ENCODE assay signal across 1 cellular context in the genomic region with DNA sequence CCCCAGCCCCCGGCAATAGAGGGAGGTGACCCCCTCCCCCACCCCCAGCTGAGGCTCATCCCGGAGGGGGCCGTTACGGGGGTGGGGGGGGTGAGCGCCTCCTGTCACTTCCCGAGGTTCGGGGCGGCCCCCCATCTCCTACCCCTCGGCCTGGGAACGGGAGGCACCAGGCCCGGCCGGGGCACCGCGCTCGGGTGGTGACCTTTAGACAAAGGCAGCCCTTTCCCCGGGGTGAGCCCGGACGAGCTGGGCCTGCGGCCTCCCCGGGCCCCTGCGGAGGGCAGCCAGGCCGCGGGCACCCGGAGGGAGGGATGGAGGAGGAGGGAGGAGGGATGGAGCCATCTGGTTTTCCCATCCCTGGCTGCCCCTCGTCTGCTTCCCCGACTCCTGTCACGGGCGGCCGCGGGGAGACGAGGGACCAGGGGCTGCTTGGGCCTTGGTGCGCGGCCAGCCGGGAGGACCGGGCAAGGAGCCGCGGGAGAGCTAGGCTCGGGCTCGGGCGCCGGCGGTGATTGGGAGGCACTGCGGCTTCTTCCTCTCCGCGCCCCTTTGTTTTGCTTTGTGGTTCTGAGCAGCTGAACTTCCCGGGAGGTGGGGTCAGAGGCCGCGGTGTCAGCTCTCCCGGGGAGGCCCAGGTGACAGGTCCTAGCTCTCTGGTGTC.
TF ChIP-seq lines count a peak whose summit lies in the region.

No MANE protein-coding gene starts in this region.

TF ChIP-seq in K562, 482 proteins besides CTCF, POLR2A, EP300 and RAD21 (continued from another document):
- TF ChIP-seq, protein P1, sequence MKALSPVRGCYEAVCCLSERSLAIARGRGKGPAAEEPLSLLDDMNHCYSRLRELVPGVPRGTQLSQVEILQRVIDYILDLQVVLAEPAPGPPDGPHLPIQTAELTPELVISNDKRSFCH (CRISPR knock-in tag; IDR thresholded peaks at IDR 0.05), result no peak
- TF ChIP-seq, protein P1 (tag; IDR thresholded peaks at IDR 0.05), result 0 out of 2 replicates have a peak, but pooled peaks have one; percentile 67
- TF ChIP-seq HSF4 (CRISPR knock-in tag; IDR thresholded peaks at IDR 0.05; ENCODE audit: borderline replicate concordance) (no peak), MYBL2 (IDR thresholded peaks at IDR 0.05; ENCODE audit: low read depth) (no peak), MYBL2 (CRISPR knock-in tag; IDR thresholded peaks at IDR 0.05; ENCODE audit: borderline replicate concordance) (no peak), MTA3 (IDR thresholded peaks at IDR 0.05; ENCODE audit: borderline replicate concordance) (no peak), TAF7 (tag; IDR thresholded peaks at IDR 0.05) (no peak), JUNB (CRISPR knock-in tag; conservative IDR thresholded peaks at IDR 0.05) (no peak), HDAC2 (IDR thresholded peaks at IDR 0.05) (no peak), FOXA1 (IDR thresholded peaks at IDR 0.05; ENCODE audit: borderline replicate concordance) (no peak), ZFP30 (CRISPR knock-in tag; IDR thresholded peaks at IDR 0.05; ENCODE audit: borderline replicate concordance) (no peak), TCF7 (IDR thresholded peaks at IDR 0.05; ENCODE audit: borderline replicate concordance) (no peak), ZNF707 (CRISPR knock-in tag; conservative IDR thresholded peaks at IDR 0.05) (no peak), CBX3 (IDR thresholded peaks at IDR 0.05; ENCODE audit: borderline replicate concordance in 1 of 2, low read length in 2 of 2) (no peak), MYC (IDR thresholded peaks at IDR 0.05; ENCODE audit: low read depth, low read length) (no peak), MYC (CRISPR knock-in tag; IDR thresholded peaks at IDR 0.05; ENCODE audit: borderline replicate concordance, low read depth) (no peak), RBBP5 (IDR thresholded peaks at IDR 0.05; ENCODE audit: borderline replicate concordance, insufficient read depth, low read length, poor library complexity, severe bottlenecking) (no peak), U2AF1 (optimal IDR thresholded peaks at IDR 0.05; ENCODE audit: low read depth, low read length) (no peak), SMAD2 (IDR thresholded peaks at IDR 0.05; ENCODE audit: low read depth, low read length) (no peak), CBFB (CRISPR knock-in tag; IDR thresholded peaks at IDR 0.05) (no peak), TAL1 (IDR thresholded peaks at IDR 0.05) (no peak), ELF1 (tag; IDR thresholded peaks at IDR 0.05) (no peak), BHLHE40 (IDR thresholded peaks at IDR 0.05; ENCODE audit: low read length) (no peak), GATA2 (CRISPR knock-in tag; IDR thresholded peaks at IDR 0.05) (no peak), FOXA3 (CRISPR knock-in tag; conservative IDR thresholded peaks at IDR 0.05 in 1 of 2, IDR thresholded peaks at IDR 0.05 in 1 of 2) (no peak), HDAC3 (IDR thresholded peaks at IDR 0.05; ENCODE audit: borderline replicate concordance, partially characterized antibody) (no peak), NR2F6 (CRISPR knock-in tag; IDR thresholded peaks at IDR 0.05) (no peak), ZNF274 (IDR thresholded peaks at IDR 0.05; ENCODE audit: borderline replicate concordance, low read depth, low read length) (no peak), NR2C1 (IDR thresholded peaks at IDR 0.05) (no peak; the same call in 1 of the 2 replicates), NR2C1 (tag; IDR thresholded peaks at IDR 0.05) (peak; percentile 56)
- TF ChIP-seq, protein P2, sequence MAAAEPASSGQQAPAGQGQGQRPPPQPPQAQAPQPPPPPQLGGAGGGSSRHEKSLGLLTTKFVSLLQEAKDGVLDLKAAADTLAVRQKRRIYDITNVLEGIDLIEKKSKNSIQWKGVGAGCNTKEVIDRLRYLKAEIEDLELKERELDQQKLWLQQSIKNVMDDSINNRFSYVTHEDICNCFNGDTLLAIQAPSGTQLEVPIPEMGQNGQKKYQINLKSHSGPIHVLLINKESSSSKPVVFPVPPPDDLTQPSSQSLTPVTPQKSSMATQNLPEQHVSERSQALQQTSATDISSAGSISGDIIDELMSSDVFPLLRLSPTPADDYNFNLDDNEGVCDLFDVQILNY (CRISPR knock-in tag; IDR thresholded peaks at IDR 0.05), result no peak
- TF ChIP-seq, protein P3, sequence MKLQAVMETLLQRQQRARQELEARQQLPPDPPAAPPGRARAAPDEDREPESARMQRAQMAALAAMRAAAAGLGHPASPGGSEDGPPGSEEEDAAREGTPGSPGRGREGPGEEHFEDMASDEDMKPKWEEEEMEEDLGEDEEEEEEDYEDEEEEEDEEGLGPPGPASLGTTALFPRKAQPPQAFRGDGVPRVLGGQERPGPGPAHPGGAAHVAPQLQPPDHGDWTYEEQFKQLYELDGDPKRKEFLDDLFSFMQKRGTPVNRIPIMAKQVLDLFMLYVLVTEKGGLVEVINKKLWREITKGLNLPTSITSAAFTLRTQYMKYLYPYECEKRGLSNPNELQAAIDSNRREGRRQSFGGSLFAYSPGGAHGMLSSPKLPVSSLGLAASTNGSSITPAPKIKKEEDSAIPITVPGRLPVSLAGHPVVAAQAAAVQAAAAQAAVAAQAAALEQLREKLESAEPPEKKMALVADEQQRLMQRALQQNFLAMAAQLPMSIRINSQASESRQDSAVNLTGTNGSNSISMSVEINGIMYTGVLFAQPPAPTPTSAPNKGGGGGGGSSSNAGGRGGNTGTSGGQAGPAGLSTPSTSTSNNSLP (IDR thresholded peaks at IDR 0.05; ENCODE audit: borderline replicate concordance, low read depth, low read length), result no peak
- TF ChIP-seq, protein P4, sequence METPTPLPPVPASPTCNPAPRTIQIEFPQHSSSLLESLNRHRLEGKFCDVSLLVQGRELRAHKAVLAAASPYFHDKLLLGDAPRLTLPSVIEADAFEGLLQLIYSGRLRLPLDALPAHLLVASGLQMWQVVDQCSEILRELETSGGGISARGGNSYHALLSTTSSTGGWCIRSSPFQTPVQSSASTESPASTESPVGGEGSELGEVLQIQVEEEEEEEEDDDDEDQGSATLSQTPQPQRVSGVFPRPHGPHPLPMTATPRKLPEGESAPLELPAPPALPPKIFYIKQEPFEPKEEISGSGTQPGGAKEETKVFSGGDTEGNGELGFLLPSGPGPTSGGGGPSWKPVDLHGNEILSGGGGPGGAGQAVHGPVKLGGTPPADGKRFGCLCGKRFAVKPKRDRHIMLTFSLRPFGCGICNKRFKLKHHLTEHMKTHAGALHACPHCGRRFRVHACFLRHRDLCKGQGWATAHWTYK (CRISPR knock-in tag; IDR thresholded peaks at IDR 0.05), result no peak
- TF ChIP-seq, protein P5, sequence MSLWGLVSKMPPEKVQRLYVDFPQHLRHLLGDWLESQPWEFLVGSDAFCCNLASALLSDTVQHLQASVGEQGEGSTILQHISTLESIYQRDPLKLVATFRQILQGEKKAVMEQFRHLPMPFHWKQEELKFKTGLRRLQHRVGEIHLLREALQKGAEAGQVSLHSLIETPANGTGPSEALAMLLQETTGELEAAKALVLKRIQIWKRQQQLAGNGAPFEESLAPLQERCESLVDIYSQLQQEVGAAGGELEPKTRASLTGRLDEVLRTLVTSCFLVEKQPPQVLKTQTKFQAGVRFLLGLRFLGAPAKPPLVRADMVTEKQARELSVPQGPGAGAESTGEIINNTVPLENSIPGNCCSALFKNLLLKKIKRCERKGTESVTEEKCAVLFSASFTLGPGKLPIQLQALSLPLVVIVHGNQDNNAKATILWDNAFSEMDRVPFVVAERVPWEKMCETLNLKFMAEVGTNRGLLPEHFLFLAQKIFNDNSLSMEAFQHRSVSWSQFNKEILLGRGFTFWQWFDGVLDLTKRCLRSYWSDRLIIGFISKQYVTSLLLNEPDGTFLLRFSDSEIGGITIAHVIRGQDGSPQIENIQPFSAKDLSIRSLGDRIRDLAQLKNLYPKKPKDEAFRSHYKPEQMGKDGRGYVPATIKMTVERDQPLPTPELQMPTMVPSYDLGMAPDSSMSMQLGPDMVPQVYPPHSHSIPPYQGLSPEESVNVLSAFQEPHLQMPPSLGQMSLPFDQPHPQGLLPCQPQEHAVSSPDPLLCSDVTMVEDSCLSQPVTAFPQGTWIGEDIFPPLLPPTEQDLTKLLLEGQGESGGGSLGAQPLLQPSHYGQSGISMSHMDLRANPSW (CRISPR knock-in tag; IDR thresholded peaks at IDR 0.05), result no peak
- TF ChIP-seq, protein P6, sequence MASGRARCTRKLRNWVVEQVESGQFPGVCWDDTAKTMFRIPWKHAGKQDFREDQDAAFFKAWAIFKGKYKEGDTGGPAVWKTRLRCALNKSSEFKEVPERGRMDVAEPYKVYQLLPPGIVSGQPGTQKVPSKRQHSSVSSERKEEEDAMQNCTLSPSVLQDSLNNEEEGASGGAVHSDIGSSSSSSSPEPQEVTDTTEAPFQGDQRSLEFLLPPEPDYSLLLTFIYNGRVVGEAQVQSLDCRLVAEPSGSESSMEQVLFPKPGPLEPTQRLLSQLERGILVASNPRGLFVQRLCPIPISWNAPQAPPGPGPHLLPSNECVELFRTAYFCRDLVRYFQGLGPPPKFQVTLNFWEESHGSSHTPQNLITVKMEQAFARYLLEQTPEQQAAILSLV (tag; IDR thresholded peaks at IDR 0.05), result no peak
- TF ChIP-seq, protein P7, sequence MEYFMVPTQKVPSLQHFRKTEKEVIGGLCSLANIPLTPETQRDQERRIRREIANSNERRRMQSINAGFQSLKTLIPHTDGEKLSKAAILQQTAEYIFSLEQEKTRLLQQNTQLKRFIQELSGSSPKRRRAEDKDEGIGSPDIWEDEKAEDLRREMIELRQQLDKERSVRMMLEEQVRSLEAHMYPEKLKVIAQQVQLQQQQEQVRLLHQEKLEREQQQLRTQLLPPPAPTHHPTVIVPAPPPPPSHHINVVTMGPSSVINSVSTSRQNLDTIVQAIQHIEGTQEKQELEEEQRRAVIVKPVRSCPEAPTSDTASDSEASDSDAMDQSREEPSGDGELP (CRISPR knock-in tag; IDR thresholded peaks at IDR 0.05; ENCODE audit: borderline replicate concordance), result peak; percentile 89
- TF ChIP-seq, protein P8, sequence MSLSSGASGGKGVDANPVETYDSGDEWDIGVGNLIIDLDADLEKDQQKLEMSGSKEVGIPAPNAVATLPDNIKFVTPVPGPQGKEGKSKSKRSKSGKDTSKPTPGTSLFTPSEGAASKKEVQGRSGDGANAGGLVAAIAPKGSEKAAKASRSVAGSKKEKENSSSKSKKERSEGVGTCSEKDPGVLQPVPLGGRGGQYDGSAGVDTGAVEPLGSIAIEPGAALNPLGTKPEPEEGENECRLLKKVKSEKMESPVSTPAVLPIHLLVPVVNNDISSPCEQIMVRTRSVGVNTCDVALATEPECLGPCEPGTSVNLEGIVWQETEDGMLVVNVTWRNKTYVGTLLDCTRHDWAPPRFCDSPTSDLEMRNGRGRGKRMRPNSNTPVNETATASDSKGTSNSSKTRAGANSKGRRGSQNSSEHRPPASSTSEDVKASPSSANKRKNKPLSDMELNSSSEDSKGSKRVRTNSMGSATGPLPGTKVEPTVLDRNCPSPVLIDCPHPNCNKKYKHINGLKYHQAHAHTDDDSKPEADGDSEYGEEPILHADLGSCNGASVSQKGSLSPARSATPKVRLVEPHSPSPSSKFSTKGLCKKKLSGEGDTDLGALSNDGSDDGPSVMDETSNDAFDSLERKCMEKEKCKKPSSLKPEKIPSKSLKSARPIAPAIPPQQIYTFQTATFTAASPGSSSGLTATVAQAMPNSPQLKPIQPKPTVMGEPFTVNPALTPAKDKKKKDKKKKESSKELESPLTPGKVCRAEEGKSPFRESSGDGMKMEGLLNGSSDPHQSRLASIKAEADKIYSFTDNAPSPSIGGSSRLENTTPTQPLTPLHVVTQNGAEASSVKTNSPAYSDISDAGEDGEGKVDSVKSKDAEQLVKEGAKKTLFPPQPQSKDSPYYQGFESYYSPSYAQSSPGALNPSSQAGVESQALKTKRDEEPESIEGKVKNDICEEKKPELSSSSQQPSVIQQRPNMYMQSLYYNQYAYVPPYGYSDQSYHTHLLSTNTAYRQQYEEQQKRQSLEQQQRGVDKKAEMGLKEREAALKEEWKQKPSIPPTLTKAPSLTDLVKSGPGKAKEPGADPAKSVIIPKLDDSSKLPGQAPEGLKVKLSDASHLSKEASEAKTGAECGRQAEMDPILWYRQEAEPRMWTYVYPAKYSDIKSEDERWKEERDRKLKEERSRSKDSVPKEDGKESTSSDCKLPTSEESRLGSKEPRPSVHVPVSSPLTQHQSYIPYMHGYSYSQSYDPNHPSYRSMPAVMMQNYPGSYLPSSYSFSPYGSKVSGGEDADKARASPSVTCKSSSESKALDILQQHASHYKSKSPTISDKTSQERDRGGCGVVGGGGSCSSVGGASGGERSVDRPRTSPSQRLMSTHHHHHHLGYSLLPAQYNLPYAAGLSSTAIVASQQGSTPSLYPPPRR (CRISPR knock-in tag; IDR thresholded peaks at IDR 0.05; ENCODE audit: borderline replicate concordance), result no peak
TF ChIP-seq in K562: peak in this region for 30.
